Comparison of ENCODE assay signal across 8 cellular contexts in the genomic region with DNA sequence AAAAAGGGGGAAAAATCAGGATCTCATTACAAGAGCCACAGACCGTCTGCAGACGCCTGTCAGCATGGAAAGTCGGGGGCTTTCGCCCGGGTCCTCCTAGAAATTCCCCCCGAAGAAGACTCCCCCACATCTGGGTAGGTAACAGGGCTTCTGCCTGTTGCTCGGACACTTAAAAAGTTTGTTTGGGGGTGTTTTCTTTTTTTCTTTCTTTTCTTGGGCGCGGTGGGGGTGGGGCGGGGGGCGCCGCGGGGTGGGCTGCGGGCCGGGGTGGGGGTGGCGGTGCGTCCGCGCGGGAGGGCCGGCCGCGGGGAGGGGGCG. TPM values are rescaled to one million over a fixed set of nuclear protein-coding genes. Genes with fewer than 3 reads are reported as not detected.
DNase-seq lines count a peak whose midpoint lies in the region; ATAC-seq, FAIRE-seq and TF ChIP-seq lines count a peak whose summit lies in the region.

No MANE protein-coding gene starts in this region.

- no peak overlapping the region for H3K27ac Mint-ChIP-seq in glutamatergic neuron (ENCODE audit: unreplicated experiment)
- peak overlapping the region; percentile 99 for H3K27ac Mint-ChIP-seq in stimulated activated memory B cell treated with anti-CD40 and anti-IgM and Interleukin-4, amounts not matched to agents 10 μg/mL and 1 μg/mL and 100 μg/mL, for 72 hours

- H3K9me3 ChIP-seq in RWPE2 (ENCODE audit: severe bottlenecking) = no peaks in the 10 kb centered on the region

- H3K9me3 Mint-ChIP-seq in glutamatergic neuron (ENCODE audit: unreplicated experiment) = peaks cover 7% of the 10 kb centered on the region
- H3K9me3 Mint-ChIP-seq in stimulated activated memory B cell treated with anti-CD40 and anti-IgM and Interleukin-4, amounts not matched to agents 10 μg/mL and 1 μg/mL and 100 μg/mL, for 72 hours = no peaks in the 10 kb centered on the region

- H3K4me1 Mint-ChIP-seq in glutamatergic neuron (ENCODE audit: low read depth, unreplicated experiment) = peaks cover 15% of the 10 kb centered on the region
- H3K4me1 Mint-ChIP-seq in stimulated activated memory B cell treated with anti-CD40 and anti-IgM and Interleukin-4, amounts not matched to agents 10 μg/mL and 1 μg/mL and 100 μg/mL, for 72 hours = peaks cover 61% of the 10 kb centered on the region

- TF ChIP-seq CTCF in BJ (IDR thresholded peaks at IDR 0.05; ENCODE audit: insufficient read depth, low read depth, low read length) (no peak), RWPE2 (IDR thresholded peaks at IDR 0.05; ENCODE audit: poor library complexity, severe bottlenecking) (no peak), glutamatergic neuron (IDR thresholded peaks at IDR 0.05; ENCODE audit: partially characterized antibody, unreplicated experiment) (no peak)

- POLR2A ChIA-PET in BJ (lab: Charles Lee) = no interaction called here

- no peaks in the 10 kb centered on the region for H3K36me3 ChIP-seq in BJ (ENCODE audit: control insufficient read depth, insufficient read depth, low read length)
- H3K36me3 ChIP-seq in RWPE2 (ENCODE audit: low read depth) = peaks cover 9% of the 10 kb centered on the region

- peak overlapping the region; percentile 98 for H3K27ac ChIP-seq in RWPE2 (ENCODE audit: poor library complexity, severe bottlenecking)

- H3K4me3 Mint-ChIP-seq in glutamatergic neuron (ENCODE audit: unreplicated experiment) = peak overlapping the region; percentile 97
- peak overlapping the region; percentile 89 for H3K4me3 Mint-ChIP-seq in stimulated activated memory B cell treated with anti-CD40 and anti-IgM and Interleukin-4, amounts not matched to agents 10 μg/mL and 1 μg/mL and 100 μg/mL, for 72 hours

- H3K4me3 ChIP-seq in BJ (ENCODE audit: low read depth, low read length) (peak overlapping the region; percentile 76), RWPE2 (ENCODE audit: severe bottlenecking) (peak overlapping the region; percentile 78)

- CTCF ChIA-PET in BJ (lab: Yijun Ruan, JAX) = interaction anchor here (1.4 kb wide), 1 partner anchor 21 kb away, joined by 4 read pairs; no protein-coding TSS in a partner anchor

- no peak for FAIRE-seq in HTR-8/SVneo (lab: Jason Lieb, UNC)

- H3K4me1 ChIP-seq in RWPE2 (ENCODE audit: insufficient read depth, poor library complexity, severe bottlenecking) = peaks cover 27% of the 10 kb centered on the region

- no peaks in the 10 kb centered on the region for H3K27me3 ChIP-seq in BJ (ENCODE audit: control insufficient read depth, insufficient read depth, low read length)
- H3K27me3 ChIP-seq in RWPE2 (ENCODE audit: insufficient read depth, poor library complexity, severe bottlenecking) = no peaks in the 10 kb centered on the region

- peak; percentile 0 for ATAC-seq in GM21526 (IDR thresholded peaks at IDR 0.05; ENCODE audit: low FRiP score, unreplicated experiment)
- ATAC-seq in RWPE2 (ENCODE audit: low read depth) = no peak
- ATAC-seq in stimulated activated memory B cell treated with anti-CD40 and anti-IgM and Interleukin-4, amounts not matched to agents 10 μg/mL and 1 μg/mL and 100 μg/mL, for 72 hours = peak; percentile 2

- no peaks in the 10 kb centered on the region for H3K36me3 Mint-ChIP-seq in glutamatergic neuron (ENCODE audit: unreplicated experiment)
- no peaks in the 10 kb centered on the region for H3K36me3 Mint-ChIP-seq in stimulated activated memory B cell treated with anti-CD40 and anti-IgM and Interleukin-4, amounts not matched to agents 10 μg/mL and 1 μg/mL and 100 μg/mL, for 72 hours

- DNase-seq in BJ (ENCODE audit: low read depth) (no peak), RWPE2 (ENCODE audit: low spot score) (no peak), glutamatergic neuron (no peak), superior temporal gyrus (ENCODE audit: extremely low spot score) (no peak), HTR-8/SVneo (ENCODE audit: insufficient read length, low spot score) (no peak), GF-D8 (lab: John Stamatoyannopoulos, UW) (no peak)

- H3K27me3 Mint-ChIP-seq in glutamatergic neuron (ENCODE audit: unreplicated experiment) = peaks cover 9% of the 10 kb centered on the region
- no peaks in the 10 kb centered on the region for H3K27me3 Mint-ChIP-seq in stimulated activated memory B cell treated with anti-CD40 and anti-IgM and Interleukin-4, amounts not matched to agents 10 μg/mL and 1 μg/mL and 100 μg/mL, for 72 hours

RNA-seq across cellular contexts. Expression of a gene that starts 0.4 kb away (rescaled TPM):
- polyA plus RNA-seq in BJ (2011; rRNA removed) = 15.5 and 20.9 TPM in 2 replicates
- polyA minus RNA-seq in BJ (2011; rRNA and poly(A)+ RNA removed) = 13.0 and 23.2 TPM in 2 replicates
- 3.7 TPM for total RNA-seq in glutamatergic neuron (ENCODE audit: unreplicated experiment)
